Comparison of ENCODE assay signal across 18 cellular contexts in genomic region chr10:129655007-129655678, GRCh38.
DNase-seq lines count a peak whose midpoint lies in the region; ATAC-seq, FAIRE-seq and TF ChIP-seq lines count a peak whose summit lies in the region.
"Had no signal": no experiment of that assay in that cellular context is flagged by ENCODE, and none has a peak within 500 bp of the region (broad histone marks: within the 10 kb centered on the region; RNA-seq: fewer than 3 reads in every experiment).

No MANE protein-coding gene starts in this region.

- WGBS in H9 (ENCODE audit: extremely low coverage, insufficient read length, low lambda C conversion rate), result no CpG with 5 or more reads among the region's 22 CpGs
- 90% methylated on average over 22 of the region's 22 CpGs; no CpG with 5 or more reads in 1 of the 2 experiments for WGBS in H1 (ENCODE audit: extremely low coverage in 1 of 2, insufficient coverage in 1 of 2, insufficient read length in 1 of 2, insufficient replicate concordance in 2 of 2, low coverage in 1 of 2, low lambda C conversion rate in 2 of 2, missing lambda C conversion rate in 1 of 2), 2 experiments
- 91 to 92% methylated on average over 9 to 16 of the region's 22 CpGs for WGBS in mesodermal cell (ENCODE audit: insufficient coverage in 2 of 2), 2 experiments

- no peak for TF ChIP-seq POLR2A in H1 (IDR thresholded peaks at IDR 0.05; ENCODE audit: control extremely low read depth in 1 of 2, low read depth in 2 of 2, low read length in 2 of 2)
- TF ChIP-seq POLR2A in GM12891 (IDR thresholded peaks at IDR 0.05; ENCODE audit: low read depth, low read length), result no peak

- H4K91ac ChIP-seq in H9 (ENCODE audit: insufficient read length, low read depth, low read length), result no peak overlapping the region
- H4K91ac ChIP-seq in H1 (replicated peaks; ENCODE audit: insufficient read length, low read length), result no peak overlapping the region

- no peak overlapping the region for H3K4me3 Mint-ChIP-seq in H9
- H3K4me3 Mint-ChIP-seq: B cell; CD4-positive, alpha-beta T cell had no signal

- H2BK12ac ChIP-seq in H9 (ENCODE audit: insufficient read length, low read depth, low read length) (no peak overlapping the region), H1 (ENCODE audit: low read depth, low read length) (no peak overlapping the region)

- H3K4ac ChIP-seq in H9 (ENCODE audit: low read depth, low read length), result no peak overlapping the region
- no peak overlapping the region for H3K4ac ChIP-seq in H1 (replicated peaks; ENCODE audit: insufficient read length, low read depth, low read length)

- peaks cover 15 to 16% of the 10 kb centered on the region in 2 experiments for H3K4me1 Mint-ChIP-seq in H9

- H3K9me3 Mint-ChIP-seq in H9, result no peaks in the 10 kb centered on the region

- no peaks in the 10 kb centered on the region for H3K27me3 Mint-ChIP-seq in H9 (ENCODE audit: low read depth)
- H3K27me3 Mint-ChIP-seq: B cell; CD4-positive, alpha-beta T cell had no signal

- no peak overlapping the region for H4K5ac ChIP-seq in H9 (ENCODE audit: insufficient read length, low read depth, low read length)
- no peak overlapping the region for H4K5ac ChIP-seq in H1 (ENCODE audit: insufficient read length, low read depth, low read length)

- H3T11ph ChIP-seq in H9 (ENCODE audit: low read length), result no peak overlapping the region

- H3K79me2 ChIP-seq in H9 (ENCODE audit: insufficient read depth, low read length) (no peaks in the 10 kb centered on the region), H1 (ENCODE audit: control insufficient read depth in 1 of 2, insufficient read depth in 2 of 2, low read length in 2 of 2) (no peaks in the 10 kb centered on the region)

- no peaks in the 10 kb centered on the region; a peak in 1 of 7 replicates for H3K36me3 Mint-ChIP-seq in H9 (ENCODE audit: insufficient read depth in 1 of 3, low read depth in 3 of 3)

- H2BK5ac ChIP-seq in H9 (ENCODE audit: insufficient read length, low read length), result no peak overlapping the region
- H2BK5ac ChIP-seq in H1 (ENCODE audit: low read depth, low read length), result no peak overlapping the region

- H4K8ac ChIP-seq in H9 (replicated peaks; ENCODE audit: insufficient read length, low read depth, low read length), result no peak overlapping the region
- H4K8ac ChIP-seq in H1 (ENCODE audit: extremely low read depth, insufficient read depth, low read length), result peak overlapping the region; percentile 7; the same call in 1 of the 2 replicates

- H3K4me3 ChIP-seq in BLaER1, result no peak overlapping the region
- H3K4me3 ChIP-seq in H1 (ENCODE audit: extremely low read depth in 1 of 4, insufficient read depth in 2 of 4, low read depth in 3 of 4, low read length in 4 of 4), result no peak overlapping the region
- H3K4me3 ChIP-seq in mesodermal cell (ENCODE audit: extremely low read depth, insufficient read depth, low read length, poor library complexity, severe bottlenecking), result no peak overlapping the region
- H3K4me3 ChIP-seq: HAP-1 had no signal

- H3K18ac ChIP-seq in H9 (ENCODE audit: insufficient read length, low read depth, low read length) (no peak overlapping the region), H1 (ENCODE audit: extremely low read depth, low read length) (no peak overlapping the region)

- H2BK120ac ChIP-seq in H9 (ENCODE audit: low read depth, low read length, poor library complexity, severe bottlenecking) (no peak overlapping the region), H1 (replicated peaks; ENCODE audit: low read depth, low read length) (no peak overlapping the region)

- H3K4me1 ChIP-seq in BLaER1 (peaks cover 57% of the 10 kb centered on the region), H9 (ENCODE audit: insufficient read depth, low read length) (no peaks in the 10 kb centered on the region), H1 (replicated peaks in 1 of 4; ENCODE audit: control insufficient read depth in 3 of 4, insufficient read depth in 4 of 4, low read length in 3 of 4) (peaks cover 0 to 2% (median 0%) of the 10 kb centered on the region in 4 experiments; a peak in 1 of 7 replicates), mesodermal cell (ENCODE audit: control insufficient read depth, insufficient read depth, low read length, poor library complexity, severe bottlenecking) (peaks cover 8% of the 10 kb centered on the region)
- H3K4me1 ChIP-seq: Caco-2, HAP-1 had no signal

- H3K27ac Mint-ChIP-seq in H9, result peak overlapping the region in 2 of 3 experiments; percentile 94; a peak in 4 of 7 replicates
- H3K27ac Mint-ChIP-seq: CD4-positive, alpha-beta T cell had no signal

- POLR2A ChIA-PET in H1 (lab: Charles Lee; ENCODE audit: partially characterized antibody), result no interaction called here

- H3K23ac ChIP-seq in H9 (ENCODE audit: insufficient read length, low read depth, low read length), result no peak overlapping the region
- H3K23ac ChIP-seq in H1 (ENCODE audit: insufficient read length), result no peak overlapping the region

- H3K27me3 ChIP-seq in BLaER1, result no peaks in the 10 kb centered on the region
- no peaks in the 10 kb centered on the region for H3K27me3 ChIP-seq in H9 (ENCODE audit: insufficient read depth, low read length)
- no peaks in the 10 kb centered on the region for H3K27me3 ChIP-seq in H1 (replicated peaks in 1 of 4; ENCODE audit: control insufficient read depth in 3 of 4, extremely low read depth in 1 of 4, insufficient read depth in 3 of 4, low read length in 3 of 4)

- H3K4me2 ChIP-seq in BLaER1, result peak overlapping the region; percentile 51
- no peak overlapping the region for H3K4me2 ChIP-seq in H9 (ENCODE audit: insufficient read depth, insufficient read length, low read length)
- H3K4me2 ChIP-seq in H1 (ENCODE audit: insufficient read depth in 1 of 2, low read depth in 2 of 2, low read length in 2 of 2), result no peak overlapping the region
- H3K4me2 ChIP-seq: KMS-11 had no signal

- H3K9me3 ChIP-seq in BLaER1 (no peaks in the 10 kb centered on the region), H9 (ENCODE audit: control insufficient read depth, low read depth, low read length) (no peaks in the 10 kb centered on the region), H1 (ENCODE audit: insufficient read depth in 2 of 2, low read depth in 1 of 2, low read length in 1 of 2) (no peaks in the 10 kb centered on the region), mesodermal cell (ENCODE audit: control insufficient read depth, low read length) (no peaks in the 10 kb centered on the region)
- H3K9me3 ChIP-seq: Caco-2, HAP-1 had no signal

- ATAC-seq in GM19328 (IDR thresholded peaks at IDR 0.05; ENCODE audit: unreplicated experiment), result no peak

- H2AK5ac ChIP-seq in H9 (ENCODE audit: insufficient read length, low read length), result no peak overlapping the region
- no peak overlapping the region for H2AK5ac ChIP-seq in H1 (ENCODE audit: low read depth, low read length)

- no peak for FAIRE-seq in H1 (lab: Jason Lieb, UNC)
- FAIRE-seq in GM12891 (lab: Jason Lieb, UNC), result no peak
- FAIRE-seq: D721Med had no signal

- TF ChIP-seq EP300 in H1 (IDR thresholded peaks at IDR 0.05; ENCODE audit: borderline replicate concordance in 1 of 2, low read depth in 2 of 2, low read length in 2 of 2), result no peak

- H2BK20ac ChIP-seq in H9 (ENCODE audit: low read depth, low read length, poor library complexity, severe bottlenecking) (no peak overlapping the region), H1 (ENCODE audit: low read length) (no peak overlapping the region)

- H3K14ac ChIP-seq in H9 (ENCODE audit: insufficient read depth, low read length) (no peak overlapping the region), H1 (ENCODE audit: insufficient read length) (no peak overlapping the region)

- H3K23me2 ChIP-seq in H9 (ENCODE audit: insufficient read length, low read depth, low read length, poor library complexity, severe bottlenecking) (no peaks in the 10 kb centered on the region), H1 (ENCODE audit: low read depth, low read length) (no peaks in the 10 kb centered on the region)

- H3K79me1 ChIP-seq in H9 (ENCODE audit: insufficient read depth, low read depth, low read length, poor library complexity, severe bottlenecking), result no peaks in the 10 kb centered on the region
- no peaks in the 10 kb centered on the region for H3K79me1 ChIP-seq in H1 (ENCODE audit: low read depth, low read length)

- H3K56ac ChIP-seq in H9 (ENCODE audit: insufficient read length, low read depth, low read length) (no peak overlapping the region), H1 (replicated peaks; ENCODE audit: insufficient read length, low read depth, low read length) (no peak overlapping the region)

- peaks cover 64% of the 10 kb centered on the region for H4K20me1 ChIP-seq in BLaER1
- H4K20me1 ChIP-seq in H9 (ENCODE audit: control insufficient read depth, insufficient read depth, insufficient read length), result no peaks in the 10 kb centered on the region
- H4K20me1 ChIP-seq in H1 (replicated peaks in 1 of 2; ENCODE audit: control insufficient read depth in 1 of 2, insufficient read depth in 2 of 2, low read length in 2 of 2), result no peaks in the 10 kb centered on the region

- DNase-seq in H9, result no peak
- no peak for DNase-seq in H1 (ENCODE audit: low read depth in 1 of 2, low spot score in 2 of 2)
- DNase-seq in GM12891 (ENCODE audit: insufficient read length, low spot score), result no peak
- no peak for DNase-seq in GM20000 (ENCODE audit: low spot score)
- DNase-seq in activated CD8-positive, alpha-beta memory T cell treated with anti-CD3 and anti-CD28 coated beads, Interleukin-2, amount 50 U/mL, for 4 hours, result no peak
- DNase-seq: 8988T; Caco-2; CD4-positive, alpha-beta T cell; GDM1; GOT3 had no signal

- no peak overlapping the region for H3K9ac ChIP-seq in BLaER1
- no peak overlapping the region for H3K9ac ChIP-seq in H9 (ENCODE audit: extremely low read depth, insufficient read length, low read length)
- no peak overlapping the region for H3K9ac ChIP-seq in H1 (replicated peaks in 1 of 4; ENCODE audit: extremely low read depth in 1 of 4, low read depth in 3 of 4, low read length in 3 of 4)
- H3K9ac ChIP-seq: KMS-11 had no signal

- TF ChIP-seq CTCF in H9 (conservative IDR thresholded peaks at IDR 0.05), result no peak
- TF ChIP-seq CTCF in H1 (IDR thresholded peaks at IDR 0.05; ENCODE audit: control extremely low read depth in 1 of 3, insufficient read depth in 1 of 3, low read depth in 1 of 3, low read length in 3 of 3), result no peak
- no peak for TF ChIP-seq CTCF in GM20000 (IDR thresholded peaks at IDR 0.05; ENCODE audit: extremely low read depth, missing control alignments)

- peaks cover 28% of the 10 kb centered on the region; the same call in 1 of the 2 replicates for H3K36me3 ChIP-seq in BLaER1
- no peaks in the 10 kb centered on the region for H3K36me3 ChIP-seq in H1 (ENCODE audit: control insufficient read depth in 2 of 4, insufficient read depth in 4 of 4, low read length in 3 of 4)
- H3K36me3 ChIP-seq in mesodermal cell (ENCODE audit: control insufficient read depth, insufficient read depth, low read length), result no peaks in the 10 kb centered on the region
- H3K36me3 ChIP-seq: HAP-1 had no signal

- CTCF ChIA-PET in H1 (lab: Charles Lee; ENCODE audit: partially characterized antibody), result interaction anchor here (0.9 to 1.3 kb wide), 3 partner anchors 8 to 322 kb away, joined by 3 to 5 read pairs (median 4); no protein-coding TSS in a partner anchor

- H3K27ac ChIP-seq in BLaER1, result no peak overlapping the region
- H3K27ac ChIP-seq in H9 (ENCODE audit: insufficient read length, low read depth, low read length), result no peak overlapping the region
- H3K27ac ChIP-seq in H1 (ENCODE audit: low read depth, low read length), result no peak overlapping the region
- H3K27ac ChIP-seq in mesodermal cell (ENCODE audit: low read depth, low read length, severe bottlenecking), result peak overlapping the region; percentile 45
- H3K27ac ChIP-seq: C4-2B, KMS-11 had no signal

- no peak overlapping the region for H2AFZ ChIP-seq in H9 (ENCODE audit: low read length)
- H2AFZ ChIP-seq in H1 (ENCODE audit: low read length), result no peak overlapping the region

- no peak overlapping the region for H2BK15ac ChIP-seq in H9 (ENCODE audit: low read depth, low read length)
- H2BK15ac ChIP-seq in H1 (ENCODE audit: low read length), result no peak overlapping the region

- TF ChIP-seq RAD21 in H1 (IDR thresholded peaks at IDR 0.05 in 1 of 2, conservative IDR thresholded peaks at IDR 0.05 in 1 of 2; ENCODE audit: low read depth in 2 of 2, low read length in 2 of 2), result no peak
